Comparison of ENCODE assay signal across 8 cellular contexts in genomic region chr22:25404556-25404922, GRCh38.
A peak's percentile ranks its signal among the peaks of the same experiment; 100 is the strongest.
DNase-seq lines count a peak whose midpoint lies in the region; ATAC-seq and TF ChIP-seq lines count a peak whose summit lies in the region.

No MANE protein-coding gene starts in this region.

- ATAC-seq in Panc1 (no peak), omental fat pad (ENCODE audit: low FRiP score) (no peak), HG02759 (IDR thresholded peaks at IDR 0.05; ENCODE audit: unreplicated experiment) (no peak)

- H3K4me3 ChIP-seq in Panc1 (ENCODE audit: low read depth in 2 of 2, low read length in 2 of 2) = peak overlapping the region; percentile 65 to 84

- intact Hi-C loops in Panc1 (cut with micrococcal nuclease; ENCODE audit: unreplicated experiment) = no loop called here

- H3K9me3 Mint-ChIP-seq in endothelial cell (ENCODE audit: unreplicated experiment) = no peaks in the 10 kb centered on the region
- no peaks in the 10 kb centered on the region for H3K9me3 Mint-ChIP-seq in nephron

- H3K27ac Mint-ChIP-seq in endothelial cell (ENCODE audit: unreplicated experiment) (no peak overlapping the region), nephron (peak overlapping the region; percentile 91 to 98 (median 97))

- peaks cover 12% of the 10 kb centered on the region for H3K36me3 Mint-ChIP-seq in endothelial cell (ENCODE audit: low read depth, unreplicated experiment)
- H3K36me3 Mint-ChIP-seq in nephron (ENCODE audit: low read depth) = no peaks in the 10 kb centered on the region

- peak overlapping the region; percentile 94 for H3K27ac ChIP-seq in Panc1 (ENCODE audit: low read length)

- CTCF ChIA-PET in Panc1 (lab: Charles Lee) = no interaction called here

- in situ Hi-C loops in Panc1 (cut with HindIII; ENCODE audit: low pct_unique_long_range_greater_than_20kb, low sequenced_read_pairs) = no loop called here

- H3K36me3 ChIP-seq in Panc1 (ENCODE audit: control insufficient read depth, insufficient read depth, low read length) = no peaks in the 10 kb centered on the region

- H3K4me1 ChIP-seq in Panc1 (ENCODE audit: control insufficient read depth, insufficient read depth, low read length) = peaks cover 31% of the 10 kb centered on the region

- POLR2A ChIA-PET in Panc1 (lab: Charles Lee) = no interaction called here

- no TSS peak for BruUV-seq in Panc1 (replicated peaks; lab: Mats Ljungman, UMichigan)

- no peak for TF ChIP-seq CTCF in Panc1 (IDR thresholded peaks at IDR 0.05)
- no peak for TF ChIP-seq CTCF in endothelial cell (IDR thresholded peaks at IDR 0.05; ENCODE audit: unreplicated experiment)
- TF ChIP-seq CTCF in nephron (IDR thresholded peaks at IDR 0.05; ENCODE audit: unreplicated experiment in 3 of 3) = no peak
- TF ChIP-seq CTCF in omental fat pad (IDR thresholded peaks at IDR 0.05) = no peak

- H3K27me3 Mint-ChIP-seq in endothelial cell (ENCODE audit: unreplicated experiment) (peaks cover 17% of the 10 kb centered on the region), nephron (ENCODE audit: low read depth) (no peaks in the 10 kb centered on the region)

- H3K9me3 ChIP-seq in Panc1 (ENCODE audit: control insufficient read depth, insufficient read depth, low read depth, low read length) = no peaks in the 10 kb centered on the region

- H3K27me3 ChIP-seq in Panc1 (ENCODE audit: control insufficient read depth, insufficient read depth, low read length) = no peaks in the 10 kb centered on the region

- DNase-seq in NCI-H748 (lab: John Stamatoyannopoulos, UW; ENCODE audit: unreplicated experiment) (peak; percentile 14), NCI-H748 treated with DMSO at 0.1 percent for 48 hours (lab: John Stamatoyannopoulos, UW) (no peak), Panc1 (ENCODE audit: low read depth, low spot score) (no peak), endothelial cell (ENCODE audit: low spot score) (peak; percentile 48), omental fat pad (ENCODE audit: low spot score) (no peak), NCI-H2227 treated with DMSO at 0.1 percent for 48 hours (lab: John Stamatoyannopoulos, UW) (no peak)

- H3K4me3 Mint-ChIP-seq in endothelial cell (ENCODE audit: unreplicated experiment) = peak overlapping the region; percentile 93
- H3K4me3 Mint-ChIP-seq in nephron = peak overlapping the region; percentile 90 to 97 (median 96)

- peaks cover 24% of the 10 kb centered on the region for H3K4me1 Mint-ChIP-seq in endothelial cell (ENCODE audit: unreplicated experiment)
- peaks cover 48% of the 10 kb centered on the region for H3K4me1 Mint-ChIP-seq in nephron

Comparison
In these comparisons a context has a peak if more than half of its experiments do, and no peak if none do; other contexts are left out.
1. DNase-seq: peak in NCI-H748 (single experiment) and endothelial cell (single experiment); none in NCI-H748 treated with DMSO at 0.1 percent for 48 hours (single experiment), Panc1 (single experiment), omental fat pad (single experiment) and NCI-H2227 treated with DMSO at 0.1 percent for 48 hours (single experiment).